Comparison of ENCODE assay signal across 11 cellular contexts in genomic region chr17:40820228-40820838, GRCh38. TPM values are rescaled to one million over a fixed set of nuclear protein-coding genes. Genes with fewer than 3 reads are reported as not detected.
DNase-seq lines count a peak whose midpoint lies in the region; ATAC-seq and TF ChIP-seq lines count a peak whose summit lies in the region.
"Had no signal": no experiment of that assay in that cellular context is flagged by ENCODE, and none has a peak within 500 bp of the region (broad histone marks: within the 10 kb centered on the region; RNA-seq: fewer than 3 reads in every experiment).

No MANE protein-coding gene starts in this region.

- 0 out of 2 replicates have a peak overlapping the region, but pooled peaks have one; percentile 93 for H3K9ac ChIP-seq in GM23248

- peaks cover 26% of the 10 kb centered on the region for H3K4me1 Mint-ChIP-seq in activated CD8-positive, alpha-beta T cell treated with anti-CD3 and anti-CD28 coated beads for 36 hours (ENCODE audit: low read depth)
- peaks cover 20% of the 10 kb centered on the region for H3K4me1 Mint-ChIP-seq in mesothelial cell of epicardium

- H4K20me1 ChIP-seq in GM23248 (ENCODE audit: insufficient read depth) = no peaks in the 10 kb centered on the region

- H3K4me3 ChIP-seq in ACC112 (ENCODE audit: low read depth, low read length) = peak overlapping the region; percentile 83
- peak overlapping the region; percentile 95 for H3K4me3 ChIP-seq in GM23248

- DNase-seq in GM23248 (peak; percentile 12), mesothelial cell of epicardium (ENCODE audit: low spot score in 2 of 2, unreplicated experiment in 2 of 2) (no peak), NCI-H2171 treated with DMSO at 0.1 percent for 48 hours (lab: John Stamatoyannopoulos, UW) (no peak), activated gamma-delta T cell (lab: John Stamatoyannopoulos, UW) (no peak), NCI-H128 (lab: John Stamatoyannopoulos, UW; ENCODE audit: unreplicated experiment) (no peak)
- DNase-seq in activated CD8-positive, alpha-beta T cell treated with anti-CD3 and anti-CD28 coated beads for 36 hours = peak; percentile 15
- DNase-seq: NCI-H748 treated with DMSO at 0.1 percent for 48 hours, retina had no signal

- peaks cover 22% of the 10 kb centered on the region for H3K36me3 Mint-ChIP-seq in activated CD8-positive, alpha-beta T cell treated with anti-CD3 and anti-CD28 coated beads for 36 hours (ENCODE audit: low read depth)
- peaks cover 11% of the 10 kb centered on the region for H3K36me3 Mint-ChIP-seq in mesothelial cell of epicardium

- CTCF ChIA-PET in activated CD8-positive, alpha-beta T cell treated with anti-CD3 and anti-CD28 coated beads for 36 hours (lab: Charles Lee) = interaction anchor here (1.9 kb wide), 1 partner anchor 828 kb away, joined by 8 read pairs; no protein-coding TSS in a partner anchor

- peaks cover 30% of the 10 kb centered on the region for H3K79me2 ChIP-seq in ACC112 (ENCODE audit: control insufficient read depth, insufficient read depth, low read length, unreplicated experiment)
- peaks cover 66% of the 10 kb centered on the region for H3K79me2 ChIP-seq in GM23248 (ENCODE audit: insufficient read depth)

- intact Hi-C loops in activated CD8-positive, alpha-beta T cell treated with anti-CD3 and anti-CD28 coated beads for 36 hours (cut with micrococcal nuclease) = no loop called here

- H3K27ac Mint-ChIP-seq in activated CD8-positive, alpha-beta T cell treated with anti-CD3 and anti-CD28 coated beads for 36 hours = peak overlapping the region; percentile 85
- no peak overlapping the region for H3K27ac Mint-ChIP-seq in mesothelial cell of epicardium

- POLR2A ChIA-PET in activated CD8-positive, alpha-beta T cell treated with anti-CD3 and anti-CD28 coated beads for 36 hours (lab: Charles Lee) = interaction anchor here (0.7 to 1.1 kb wide), 3 partner anchors 11 to 217 kb away, joined by 3 read pairs; partner anchors contain the start of gene KRT12

- H3K4me2 ChIP-seq in GM23248 (ENCODE audit: unreplicated experiment) = peak overlapping the region; percentile 91

- in situ Hi-C loops in GM23248 (cut with MboI) = no loop called here

- H3K36me3 ChIP-seq in ACC112 (ENCODE audit: insufficient read depth, low read length) = peaks cover 15% of the 10 kb centered on the region
- H3K36me3 ChIP-seq in GM23248 (ENCODE audit: low read depth) = peaks cover 12% of the 10 kb centered on the region; the same call in 1 of the 2 replicates

- H3K27ac ChIP-seq in ACC112 (ENCODE audit: low read depth, low read length) = peak overlapping the region; percentile 89; the same call in 1 of the 2 replicates
- H3K27ac ChIP-seq in GM23248 = peak overlapping the region; percentile 84

- 85 to 89% methylated on average over 9 of the region's 9 CpGs for WGBS in GM23248 (ENCODE audit: low coverage in 1 of 2, low lambda C conversion rate in 2 of 2, missing lambda C conversion rate in 2 of 2), 2 experiments

- peak overlapping the region; percentile 100 for H2AFZ ChIP-seq in ACC112 (ENCODE audit: low read length, unreplicated experiment)
- H2AFZ ChIP-seq in GM23248 = peak overlapping the region; percentile 92

- peak overlapping the region; percentile 95 for H3K4me3 Mint-ChIP-seq in activated CD8-positive, alpha-beta T cell treated with anti-CD3 and anti-CD28 coated beads for 36 hours
- peak overlapping the region; percentile 74 for H3K4me3 Mint-ChIP-seq in mesothelial cell of epicardium

- H3F3A ChIP-seq in GM23248 (ENCODE audit: insufficient read depth) = peaks cover 48% of the 10 kb centered on the region

- H3K27me3 Mint-ChIP-seq in activated CD8-positive, alpha-beta T cell treated with anti-CD3 and anti-CD28 coated beads for 36 hours = no peaks in the 10 kb centered on the region
- H3K27me3 Mint-ChIP-seq in mesothelial cell of epicardium (ENCODE audit: low read depth) = peaks cover 2% of the 10 kb centered on the region

- TF ChIP-seq CTCF in activated CD8-positive, alpha-beta T cell treated with anti-CD3 and anti-CD28 coated beads for 36 hours (IDR thresholded peaks at IDR 0.05) = no peak
- no peak for TF ChIP-seq CTCF in mesothelial cell of epicardium (IDR thresholded peaks at IDR 0.05; ENCODE audit: unreplicated experiment)

- H3K27me3 ChIP-seq in ACC112 (ENCODE audit: insufficient read depth, low read length) (no peaks in the 10 kb centered on the region), GM23248 (replicated peaks; ENCODE audit: insufficient read depth) (no peaks in the 10 kb centered on the region)

- no peaks in the 10 kb centered on the region for H3K9me3 ChIP-seq in GM23248 (ENCODE audit: low read depth)

- no peak for ATAC-seq in activated CD8-positive, alpha-beta T cell treated with anti-CD3 and anti-CD28 coated beads for 36 hours
- no peak for ATAC-seq in HG02642 (IDR thresholded peaks at IDR 0.05; ENCODE audit: poor library complexity, unreplicated experiment)

- no peaks in the 10 kb centered on the region for H3K9me2 ChIP-seq in GM23248 (ENCODE audit: insufficient read depth)

- H3K9me3 Mint-ChIP-seq in activated CD8-positive, alpha-beta T cell treated with anti-CD3 and anti-CD28 coated beads for 36 hours = no peaks in the 10 kb centered on the region
- no peaks in the 10 kb centered on the region for H3K9me3 Mint-ChIP-seq in mesothelial cell of epicardium

- H3K4me1 ChIP-seq in ACC112 (ENCODE audit: control insufficient read depth, insufficient read depth, low read length, unreplicated experiment) (peaks cover 11% of the 10 kb centered on the region), GM23248 (ENCODE audit: insufficient read depth) (peaks cover 26% of the 10 kb centered on the region)

RNA-seq across cellular contexts. Expression of gene KRT10, which starts 2.1 kb away (rescaled TPM):
- 21.8 and 23.3 TPM in 2 replicates for total RNA-seq in GM23248 (2014; rRNA removed; shearing (Covaris generic))
- polyA plus RNA-seq in GM23248 (2016; fragmentation: Nextera tagmentation; extraction: Ambion mirVana) = 141 and 145 TPM in 2 replicates
- 10 to 100 TPM; 26.9 to 31.3 TPM for total RNA-seq in activated CD8-positive, alpha-beta T cell treated with anti-CD3 and anti-CD28 coated beads for 36 hours
- total RNA-seq in mesothelial cell of epicardium = 39.0 to 43.6 TPM (median 39.5 TPM) in 3 replicates

RNA-seq across cellular contexts. Expression of gene KRT28, which starts 20.6 kb away (rescaled TPM):
- total RNA-seq in GM23248 (2014; rRNA removed; shearing (Covaris generic)) = not detected in 2 replicates
- not detected in 2 replicates for polyA plus RNA-seq in GM23248 (2016; fragmentation: Nextera tagmentation; extraction: Ambion mirVana)
- not detected for total RNA-seq in activated CD8-positive, alpha-beta T cell treated with anti-CD3 and anti-CD28 coated beads for 36 hours
- not detected in 3 replicates for total RNA-seq in mesothelial cell of epicardium
- total RNA-seq: esophagus mucosa had no signal

RNA-seq across cellular contexts. Expression of gene KRT27, which starts 38.0 kb away (rescaled TPM):
- total RNA-seq in GM23248 (2014; rRNA removed; shearing (Covaris generic)) = not detected in 2 replicates
- polyA plus RNA-seq in GM23248 (2016; fragmentation: Nextera tagmentation; extraction: Ambion mirVana) = not detected in 2 replicates
- total RNA-seq in activated CD8-positive, alpha-beta T cell treated with anti-CD3 and anti-CD28 coated beads for 36 hours = not detected
- not detected in 3 replicates for total RNA-seq in mesothelial cell of epicardium
- total RNA-seq: esophagus mucosa had no signal

RNA-seq across cellular contexts. Expression of gene KRT12, which starts 46.7 kb away (rescaled TPM):
- not detected in 2 replicates for total RNA-seq in GM23248 (2014; rRNA removed; shearing (Covaris generic))
- polyA plus RNA-seq in GM23248 (2016; fragmentation: Nextera tagmentation; extraction: Ambion mirVana) = not detected in 2 replicates
- total RNA-seq in activated CD8-positive, alpha-beta T cell treated with anti-CD3 and anti-CD28 coated beads for 36 hours = not detected
- not detected in 3 replicates for total RNA-seq in mesothelial cell of epicardium
- total RNA-seq: esophagus mucosa had no signal

RNA-seq across cellular contexts. Expression of gene KRT26, which starts 48.3 kb away (rescaled TPM):
- total RNA-seq in GM23248 (2014; rRNA removed; shearing (Covaris generic)) = not detected in 2 replicates
- polyA plus RNA-seq in GM23248 (2016; fragmentation: Nextera tagmentation; extraction: Ambion mirVana) = not detected in 2 replicates
- not detected for total RNA-seq in activated CD8-positive, alpha-beta T cell treated with anti-CD3 and anti-CD28 coated beads for 36 hours
- not detected in 3 replicates for total RNA-seq in mesothelial cell of epicardium
- total RNA-seq: esophagus mucosa had no signal

Comparison
In these comparisons a context has a peak if more than half of its experiments do, and no peak if none do; other contexts are left out.
1. DNase-seq: peak in GM23248 (single experiment) and activated CD8-positive, alpha-beta T cell treated with anti-CD3 and anti-CD28 coated beads for 36 hours (single experiment); none in mesothelial cell of epicardium (0 of 2), NCI-H2171 treated with DMSO at 0.1 percent for 48 hours (single experiment), activated gamma-delta T cell (single experiment) and NCI-H128 (single experiment).